10 cellular contexts compared by ENCODE assay signal in genomic region chr19:16429066-16429758, GRCh38. TPM values are rescaled to one million over a fixed set of nuclear protein-coding genes. Genes with fewer than 3 reads are reported as not detected.
DNase-seq lines count a peak whose midpoint lies in the region; ATAC-seq, FAIRE-seq and TF ChIP-seq lines count a peak whose summit lies in the region.
"Had no signal": no experiment of that assay in that cellular context is flagged by ENCODE, and none has a peak within 500 bp of the region (broad histone marks: within the 10 kb centered on the region; RNA-seq: fewer than 3 reads in every experiment).

No MANE protein-coding gene starts in this region.

- H2AFZ ChIP-seq in K562 (ENCODE audit: low read depth, low read length) = no peak overlapping the region
- H2AFZ ChIP-seq: parathyroid adenoma had no signal

- BruUV-seq in K562 (replicated peaks; lab: Mats Ljungman, UMichigan) = no TSS peak

- peaks cover 23% of the 10 kb centered on the region for H3K36me3 Mint-ChIP-seq in activated CD8-positive, alpha-beta memory T cell treated with anti-CD3 and anti-CD28 coated beads, Interleukin-2, amount 10 ng/mL, durations not matched to agents 7 days and 5 days

- H3K27ac Mint-ChIP-seq in activated CD8-positive, alpha-beta memory T cell treated with anti-CD3 and anti-CD28 coated beads, Interleukin-2, amount 10 ng/mL, durations not matched to agents 7 days and 5 days = peak overlapping the region; percentile 33

- H3K27me3 Mint-ChIP-seq in activated CD8-positive, alpha-beta memory T cell treated with anti-CD3 and anti-CD28 coated beads, Interleukin-2, amount 10 ng/mL, durations not matched to agents 7 days and 5 days = no peaks in the 10 kb centered on the region

- H3K4me3 ChIP-seq in K562 = no peak overlapping the region
- H3K4me3 ChIP-seq in suprapubic skin = no peak overlapping the region
- no peak overlapping the region for H3K4me3 ChIP-seq in brain microvascular endothelial cell (ENCODE audit: low read depth, low read length)
- no peak overlapping the region for H3K4me3 ChIP-seq in uterus

- H3K9me1 ChIP-seq in K562 (ENCODE audit: control insufficient read depth, insufficient read depth, low read length) = no peaks in the 10 kb centered on the region

- intact Hi-C loops in K562 (cut with micrococcal nuclease) = no loop called here
- intact Hi-C loops in left colon (cut with DNase I, micrococcal nuclease) = no loop called here
- intact Hi-C loops in uterus (cut with DNase I; ENCODE audit: low total_unique reads) = no loop called here

- H3K79me2 ChIP-seq in K562 (ENCODE audit: control insufficient read depth, insufficient read depth, low read length) = no peaks in the 10 kb centered on the region

- H3K4me1 Mint-ChIP-seq in activated CD8-positive, alpha-beta memory T cell treated with anti-CD3 and anti-CD28 coated beads, Interleukin-2, amount 10 ng/mL, durations not matched to agents 7 days and 5 days = peaks cover 27% of the 10 kb centered on the region

- peaks cover 64% of the 10 kb centered on the region; the same call in 2 of the 3 replicates for H3K36me3 ChIP-seq in K562 (ENCODE audit: control insufficient read depth, insufficient read depth, low read length)
- H3K36me3 ChIP-seq in suprapubic skin = peaks cover 77% of the 10 kb centered on the region
- H3K36me3 ChIP-seq in brain microvascular endothelial cell (replicated peaks) = peaks cover 40% of the 10 kb centered on the region
- no peaks in the 10 kb centered on the region for H3K36me3 ChIP-seq in uterus

- no peak for DNase-seq in activated CD8-positive, alpha-beta memory T cell treated with anti-CD3 and anti-CD28 coated beads, Interleukin-2, amount 10 ng/mL, durations not matched to agents 7 days and 5 days
- DNase-seq in activated CD8-positive, alpha-beta memory T cell treated with anti-CD3 and anti-CD28 coated beads for 24 hours = no peak
- DNase-seq in K562 (ENCODE audit: extremely low read depth in 1 of 4, low spot score in 3 of 4) (no peak), left colon (peak in 1 of 2 donors; percentile 41), suprapubic skin (ENCODE audit: low spot score in 2 of 2) (no peak), brain microvascular endothelial cell (no peak), AML-193 (lab: John Stamatoyannopoulos, UW) (no peak), uterus (no peak)
- DNase-seq: activated naive CD4-positive, alpha-beta T cell had no signal

- H3K27ac ChIP-seq in K562 (ENCODE audit: extremely low read depth, low read depth, low read length) (no peak overlapping the region), suprapubic skin (peak overlapping the region; percentile 40), brain microvascular endothelial cell (no peak overlapping the region), uterus (no peak overlapping the region)
- H3K27ac ChIP-seq: parathyroid adenoma had no signal

- no peaks in the 10 kb centered on the region for H3K27me3 ChIP-seq in K562 (ENCODE audit: control insufficient read depth in 2 of 2, insufficient read depth in 2 of 2, low read length in 2 of 2)
- no peaks in the 10 kb centered on the region for H3K27me3 ChIP-seq in suprapubic skin
- H3K27me3 ChIP-seq in brain microvascular endothelial cell (replicated peaks) = no peaks in the 10 kb centered on the region
- no peaks in the 10 kb centered on the region for H3K27me3 ChIP-seq in uterus

- H3K4me1 ChIP-seq in K562 (replicated peaks in 1 of 2; ENCODE audit: control insufficient read depth in 2 of 2, insufficient read depth in 2 of 2, low read length in 2 of 2) = 0 out of 5 replicates have a peak, but pooled peaks cover 0 to 8% of the 10 kb centered on the region in 2 experiments
- H3K4me1 ChIP-seq in suprapubic skin = peaks cover 17% of the 10 kb centered on the region
- no peaks in the 10 kb centered on the region for H3K4me1 ChIP-seq in uterus
- H3K4me1 ChIP-seq: parathyroid adenoma had no signal

- CTCF ChIA-PET in activated CD8-positive, alpha-beta memory T cell treated with anti-CD3 and anti-CD28 coated beads, Interleukin-2, amount 10 ng/mL, durations not matched to agents 7 days and 5 days (lab: Charles Lee) = interaction anchor here (0.6 to 1.0 kb wide), 2 partner anchors 12 to 495 kb away, joined by 3 to 4 read pairs; no protein-coding TSS in a partner anchor
- CTCF ChIA-PET in K562 (lab: Yijun Ruan, JAX; ENCODE audit: low intra/inter-chr PET ratio) = no interaction called here

- no peak for TF ChIP-seq EP300 in K562 (IDR thresholded peaks at IDR 0.05; ENCODE audit: low read length)
- TF ChIP-seq EP300 in suprapubic skin (IDR thresholded peaks at IDR 0.05) = no peak

- TF ChIP-seq RAD21 in K562 (CRISPR knock-in tag; conservative IDR thresholded peaks at IDR 0.05 in 1 of 2, IDR thresholded peaks at IDR 0.05 in 1 of 2) = no peak

- TF ChIP-seq CTCF in K562 (IDR thresholded peaks at IDR 0.05 in 2 of 3, conservative IDR thresholded peaks at IDR 0.05 in 1 of 3; ENCODE audit: insufficient read depth in 2 of 3, low read depth in 1 of 3, low read length in 3 of 3) (no peak), suprapubic skin (IDR thresholded peaks at IDR 0.05) (no peak), brain microvascular endothelial cell (IDR thresholded peaks at IDR 0.05; ENCODE audit: low read depth, low read length, missing control alignments) (no peak), uterus (IDR thresholded peaks at IDR 0.05) (no peak)

- WGBS in K562 (ENCODE audit: insufficient coverage, low coverage, missing lambda C conversion rate) = 86% methylated on average over 13 of the region's 13 CpGs
- WGBS in suprapubic skin = 33% methylated on average over 11 of the region's 13 CpGs

- ATAC-seq in activated CD8-positive, alpha-beta memory T cell treated with anti-CD3 and anti-CD28 coated beads, Interleukin-2, amount 10 ng/mL, durations not matched to agents 7 days and 5 days = peak; percentile 53
- ATAC-seq in K562 (no peak), left colon (peak; percentile 25)

- H3K4me2 ChIP-seq in K562 (ENCODE audit: insufficient read depth, low read length) = no peak overlapping the region

- no peak overlapping the region; a peak in 1 of 4 replicates for H3K9ac ChIP-seq in K562 (ENCODE audit: insufficient read depth in 1 of 2, low read depth in 2 of 2, low read length in 2 of 2)
- H3K9ac ChIP-seq: parathyroid adenoma had no signal

- FAIRE-seq in K562 (lab: Jason Lieb, UNC) = no peak

- no peaks in the 10 kb centered on the region for H4K20me1 ChIP-seq in K562 (replicated peaks; ENCODE audit: control insufficient read depth, insufficient read depth, low read length)

- H3K9me3 Mint-ChIP-seq in activated CD8-positive, alpha-beta memory T cell treated with anti-CD3 and anti-CD28 coated beads, Interleukin-2, amount 10 ng/mL, durations not matched to agents 7 days and 5 days (ENCODE audit: low read depth) = no peaks in the 10 kb centered on the region

- in situ Hi-C loops in K562 (cut with MboI) (no loop called here), brain microvascular endothelial cell (cut with HindIII; ENCODE audit: low pct_ligation_motif_present, low sequenced_read_pairs) (no loop called here)

- H3K4me3 Mint-ChIP-seq in activated CD8-positive, alpha-beta memory T cell treated with anti-CD3 and anti-CD28 coated beads, Interleukin-2, amount 10 ng/mL, durations not matched to agents 7 days and 5 days = no peak overlapping the region

- POLR2A ChIA-PET in K562 (lab: Yijun Ruan, JAX) = interaction anchor here (0.6 kb wide), 1 partner anchor 57 kb away, joined by 3 read pairs; no protein-coding TSS in a partner anchor

- H3K9me3 ChIP-seq in K562 (replicated peaks; ENCODE audit: control insufficient read depth, insufficient read depth, low read depth, low read length) (no peaks in the 10 kb centered on the region), suprapubic skin (no peaks in the 10 kb centered on the region), uterus (no peaks in the 10 kb centered on the region)

- TF ChIP-seq POLR2A in K562 (conservative IDR thresholded peaks at IDR 0.05) = no peak
- TF ChIP-seq POLR2A in suprapubic skin (IDR thresholded peaks at IDR 0.05) = no peak
- no peak for TF ChIP-seq POLR2A in uterus (IDR thresholded peaks at IDR 0.05)

TF ChIP-seq in K562, 482 proteins besides CTCF, POLR2A, EP300 and RAD21 (continues in another document):
- peak; percentile 32; the same call in 1 of the 2 replicates for TF ChIP-seq POLR2G (IDR thresholded peaks at IDR 0.05; ENCODE audit: low read depth, low read length)

RNA-seq across cellular contexts. Expression of gene EPS15L1, which starts 42.6 kb away (rescaled TPM):
- 10 to 100 TPM; 40.7 to 42.6 TPM for total RNA-seq in activated CD8-positive, alpha-beta memory T cell treated with anti-CD3 and anti-CD28 coated beads, Interleukin-2, amount 10 ng/mL, durations not matched to agents 7 days and 5 days
- total RNA-seq in K562 (2011; cell fraction: chromatin; rRNA removed; ENCODE audit: low replicate concordance) = 81.9 and 116 TPM in 2 replicates
- 54.3 and 56.0 TPM in 2 replicates for total RNA-seq in K562 (2011; cell fraction: nucleolus; rRNA removed)
- 55.7 and 62.1 TPM in 2 replicates for total RNA-seq in K562 (2011; cell fraction: nucleoplasm; rRNA removed)
- total RNA-seq in K562 (2014; rRNA removed) (11.0 and 13.5 TPM in 2 replicates), K562 (2014; rRNA removed; fragmentation: Illumina TruSeq; extraction: Trizol) (12.2 and 12.3 TPM in 2 replicates), K562 (2015; rRNA removed; fragmentation: Illumina TruSeq; extraction: Trizol) (14.7 and 15.9 TPM in 2 replicates), K562 (2021) (37.1 and 38.1 TPM in 2 replicates), left colon (10 to 100 TPM; 33.4 to 41.1 TPM), suprapubic skin (10 to 100 TPM; 27.3 to 59.2 (median 33.4) TPM), uterus (10 to 100 TPM; 18.8 to 67.2 (median 39.6) TPM)
- polyA plus RNA-seq in K562 (2011; rRNA removed) (7.4 and 16.2 TPM in 2 replicates), K562 (2014; fragmentation: Illumina TruSeq; extraction: Trizol) (25.1 and 28.4 TPM in 2 replicates), K562 (2014; fragmentation: Nextera tagmentation; extraction: Ambion mirVana) (1 to 10 TPM; 4.7 TPM), K562 (2014; rRNA removed) (15.6 and 18.7 TPM in 2 replicates)
- polyA plus RNA-seq in K562 (2011; cell fraction: cytosol; rRNA removed) = 9.5 and 11.2 TPM in 2 replicates
- polyA plus RNA-seq in K562 (2011; cell fraction: nucleus; rRNA removed) = 18.8 and 20.5 TPM in 2 replicates
- 31.3 and 33.6 TPM in 2 replicates for polyA plus RNA-seq in K562 (2012)
- 15.2 and 18.3 TPM in 2 replicates for polyA minus RNA-seq in K562 (2011; rRNA and poly(A)+ RNA removed)
- polyA minus RNA-seq in K562 (2011; cell fraction: cytosol; rRNA and poly(A)+ RNA removed) = 13.2 and 27.3 TPM in 2 replicates
- polyA minus RNA-seq in K562 (2011; cell fraction: nucleus; rRNA and poly(A)+ RNA removed) = 17.1 and 27.9 TPM in 2 replicates
